16 cellular contexts compared by ENCODE assay signal in genomic region chr5:36389245-36389644, GRCh38.
A peak's percentile ranks its signal among the peaks of the same experiment; 100 is the strongest.
DNase-seq lines count a peak whose midpoint lies in the region; ATAC-seq and TF ChIP-seq lines count a peak whose summit lies in the region.
"Had no signal": no experiment of that assay in that cellular context is flagged by ENCODE, and none has a peak within 500 bp of the region (broad histone marks: within the 10 kb centered on the region; RNA-seq: fewer than 3 reads in every experiment).

No MANE protein-coding gene starts in this region.

- no peak overlapping the region for H3K4me3 Mint-ChIP-seq in activated naive CD4-positive, alpha-beta T cell treated with anti-CD3 and anti-CD28 coated beads for 36 hours
- H3K4me3 Mint-ChIP-seq in endodermal cell = no peak overlapping the region
- H3K4me3 Mint-ChIP-seq: HFFc6 had no signal

- peaks cover 29% of the 10 kb centered on the region for H3K4me1 ChIP-seq in adipocyte (ENCODE audit: control insufficient read depth, insufficient read depth, low read length)
- peaks cover 0 to 18% of the 10 kb centered on the region in 2 donors for H3K4me1 ChIP-seq in left lung
- no peaks in the 10 kb centered on the region for H3K4me1 ChIP-seq in endodermal cell (ENCODE audit: control insufficient read depth, insufficient read depth, low read length)

- WGBS in endodermal cell (ENCODE audit: insufficient coverage in 1 of 2, insufficient read length in 1 of 2), 2 experiments = 86 to 100% methylated on average over 2 to 4 of the region's 4 CpGs

- H3K27me3 ChIP-seq in adipocyte (replicated peaks; ENCODE audit: control insufficient read depth, insufficient read depth, low read length) = no peaks in the 10 kb centered on the region
- no peaks in the 10 kb centered on the region for H3K27me3 ChIP-seq in left lung
- H3K27me3 ChIP-seq in endodermal cell (ENCODE audit: control insufficient read depth, insufficient read depth, low read length, poor library complexity, severe bottlenecking) = peaks cover under 1% of the 10 kb centered on the region

- H3K27ac ChIP-seq in left lung (peak overlapping the region; percentile 7 to 9), endodermal cell (ENCODE audit: low read depth, low read length) (no peak overlapping the region)
- H3K27ac ChIP-seq: KMS-11, RWPE1, WERI-Rb-1 had no signal

- ATAC-seq in Right ventricle myocardium inferior (peak; percentile 83), left lung (peak; percentile 77), HG03039 (IDR thresholded peaks at IDR 0.05; ENCODE audit: unreplicated experiment) (no peak), GM21360 (IDR thresholded peaks at IDR 0.05; ENCODE audit: unreplicated experiment) (no peak)
- ATAC-seq: mucosa of descending colon had no signal

- peaks cover 6% of the 10 kb centered on the region for H3K27me3 Mint-ChIP-seq in activated naive CD4-positive, alpha-beta T cell treated with anti-CD3 and anti-CD28 coated beads for 36 hours (ENCODE audit: low read depth)
- peaks cover 30% of the 10 kb centered on the region for H3K27me3 Mint-ChIP-seq in endodermal cell (ENCODE audit: insufficient read depth)

- no peaks in the 10 kb centered on the region for H3K9me3 ChIP-seq in adipocyte (ENCODE audit: control insufficient read depth, low read length)
- no peaks in the 10 kb centered on the region for H3K9me3 ChIP-seq in left lung
- no peaks in the 10 kb centered on the region for H3K9me3 ChIP-seq in endodermal cell (ENCODE audit: control insufficient read depth, low read length)
- H3K9me3 ChIP-seq: mucosa of descending colon had no signal

- H3K9me3 Mint-ChIP-seq in activated naive CD4-positive, alpha-beta T cell treated with anti-CD3 and anti-CD28 coated beads for 36 hours = no peaks in the 10 kb centered on the region
- H3K9me3 Mint-ChIP-seq in endodermal cell = no peaks in the 10 kb centered on the region
- H3K9me3 Mint-ChIP-seq: HFFc6 had no signal

- DNase-seq in Right ventricle myocardium inferior (ENCODE audit: missing footprints) = no peak
- no peak for DNase-seq in cardiac septum (ENCODE audit: low spot score)
- DNase-seq in adipocyte (ENCODE audit: low read depth) = no peak
- DNase-seq in left lung = no peak
- DNase-seq in activated naive CD4-positive, alpha-beta T cell treated with anti-CD3 and anti-CD28 coated beads for 36 hours = no peak
- DNase-seq in endodermal cell = no peak
- DNase-seq: activated CD8-positive, alpha-beta memory T cell treated with anti-CD3 and anti-CD28 coated beads, Interleukin-2, amount 50 U/mL, for 48 hours; effector memory CD4-positive, alpha-beta T cell; HFFc6; retina; WERI-Rb-1 had no signal

- no peaks in the 10 kb centered on the region for H3K36me3 ChIP-seq in adipocyte (ENCODE audit: control insufficient read depth, insufficient read depth, low read length, severe bottlenecking)
- no peaks in the 10 kb centered on the region for H3K36me3 ChIP-seq in left lung
- H3K36me3 ChIP-seq in endodermal cell (ENCODE audit: control insufficient read depth, insufficient read depth, low read length) = no peaks in the 10 kb centered on the region
- H3K36me3 ChIP-seq: WERI-Rb-1 had no signal

- CTCF ChIA-PET in activated naive CD4-positive, alpha-beta T cell treated with anti-CD3 and anti-CD28 coated beads for 36 hours (lab: Charles Lee) = interaction anchor here (0.6 kb wide), 2 partner anchors 18 to 900 kb away, joined by 3 to 4 read pairs; no protein-coding TSS in a partner anchor

- H3K4me1 Mint-ChIP-seq in activated naive CD4-positive, alpha-beta T cell treated with anti-CD3 and anti-CD28 coated beads for 36 hours (ENCODE audit: low read depth) = no peaks in the 10 kb centered on the region
- H3K4me1 Mint-ChIP-seq in endodermal cell = peaks cover 13% of the 10 kb centered on the region

- H3K9ac ChIP-seq in adipocyte (ENCODE audit: low read length) (peak overlapping the region; percentile 44), endodermal cell (ENCODE audit: extremely low read depth, low read length, poor library complexity, severe bottlenecking) (no peak overlapping the region)
- H3K9ac ChIP-seq: KMS-11 had no signal

- TF ChIP-seq CTCF in left lung (IDR thresholded peaks at IDR 0.05) (no peak), endodermal cell (conservative IDR thresholded peaks at IDR 0.05) (no peak)

- intact Hi-C loops in Right ventricle myocardium inferior (cut with DNase I) = no loop called here
- intact Hi-C loops in cardiac septum (cut with DNase I) = no loop called here
- intact Hi-C loops in left lung (cut with DNase I) = no loop called here
- intact Hi-C loops in activated naive CD4-positive, alpha-beta T cell treated with anti-CD3 and anti-CD28 coated beads for 36 hours (cut with micrococcal nuclease) = no loop called here

- H3K4me3 ChIP-seq in adipocyte (ENCODE audit: low read length) = no peak overlapping the region
- no peak overlapping the region for H3K4me3 ChIP-seq in left lung
- no peak overlapping the region for H3K4me3 ChIP-seq in endodermal cell (ENCODE audit: low read length)
- H3K4me3 ChIP-seq: mucosa of descending colon had no signal

- no peaks in the 10 kb centered on the region for H3K36me3 Mint-ChIP-seq in activated naive CD4-positive, alpha-beta T cell treated with anti-CD3 and anti-CD28 coated beads for 36 hours (ENCODE audit: low read depth)
- no peaks in the 10 kb centered on the region for H3K36me3 Mint-ChIP-seq in endodermal cell (ENCODE audit: low read depth)

- no peak overlapping the region for H3K27ac Mint-ChIP-seq in activated naive CD4-positive, alpha-beta T cell treated with anti-CD3 and anti-CD28 coated beads for 36 hours
- H3K27ac Mint-ChIP-seq in endodermal cell = no peak overlapping the region
- H3K27ac Mint-ChIP-seq: HFFc6 had no signal

Comparison
In these comparisons a context has a peak if more than half of its experiments do, and no peak if none do; other contexts are left out.
1. ATAC-seq: peak in Right ventricle myocardium inferior (single experiment) and left lung (single experiment); none in HG03039 (single experiment) and GM21360 (single experiment).